In genomic region chr14:54676822-54677708, GRCh38 we compare ENCODE assay signal across 9 cellular contexts.
A peak's percentile ranks its signal among the peaks of the same experiment; 100 is the strongest.
DNase-seq lines count a peak whose midpoint lies in the region; ATAC-seq and TF ChIP-seq lines count a peak whose summit lies in the region.
"Had no signal": no experiment of that assay in that cellular context is flagged by ENCODE, and none has a peak within 500 bp of the region (broad histone marks: within the 10 kb centered on the region; RNA-seq: fewer than 3 reads in every experiment).

No MANE protein-coding gene starts in this region.

- no peaks in the 10 kb centered on the region for H3K27me3 ChIP-seq in brain microvascular endothelial cell (replicated peaks)

- in situ Hi-C loops in brain microvascular endothelial cell (cut with HindIII; ENCODE audit: low pct_ligation_motif_present, low sequenced_read_pairs), result no loop called here

- peak overlapping the region; percentile 48 for H3K27ac ChIP-seq in brain microvascular endothelial cell

- no peaks in the 10 kb centered on the region; the same call in 1 of the 2 replicates for H3K27me3 Mint-ChIP-seq in HFFc6 (ENCODE audit: insufficient read depth)

- H3K4me3 Mint-ChIP-seq in HFFc6, result peak overlapping the region; percentile 71
- H3K4me3 Mint-ChIP-seq: activated CD4-positive, alpha-beta T cell treated with anti-CD3 and anti-CD28 coated beads, Interleukin-2, amount 10 ng/mL, durations not matched to agents 24 days and 14 days had no signal

- DNase-seq in HFFc6 (peak; percentile 95), brain microvascular endothelial cell (peak; percentile 92), iPS-NIHi11 (ENCODE audit: low spot score) (peak; percentile 59), smooth muscle cell of the brain vasculature (ENCODE audit: low read depth, low spot score) (peak; percentile 62), NCI-H2029 (lab: John Stamatoyannopoulos, UW) (no peak)
- DNase-seq: activated CD4-positive, alpha-beta T cell treated with anti-CD3 and anti-CD28 coated beads, Interleukin-2, amount 10 ng/mL, durations not matched to agents 24 days and 14 days had no signal

- H3K9me3 Mint-ChIP-seq in HFFc6, result no peaks in the 10 kb centered on the region
- H3K9me3 Mint-ChIP-seq: activated CD4-positive, alpha-beta T cell treated with anti-CD3 and anti-CD28 coated beads, Interleukin-2, amount 10 ng/mL, durations not matched to agents 24 days and 14 days had no signal

- TF ChIP-seq CTCF in HFFc6 (IDR thresholded peaks at IDR 0.05) (no peak), brain microvascular endothelial cell (IDR thresholded peaks at IDR 0.05; ENCODE audit: low read depth, low read length, missing control alignments) (no peak)

- H3K4me3 ChIP-seq in brain microvascular endothelial cell (ENCODE audit: low read depth, low read length), result peak overlapping the region; percentile 12

- peaks cover 8% of the 10 kb centered on the region; the same call in 1 of the 2 replicates for H3K36me3 Mint-ChIP-seq in HFFc6 (ENCODE audit: low read depth)

- ATAC-seq in GM18867 (IDR thresholded peaks at IDR 0.05; ENCODE audit: unreplicated experiment) (no peak), HG03108 (IDR thresholded peaks at IDR 0.05; ENCODE audit: unreplicated experiment) (no peak), GM19351 (IDR thresholded peaks at IDR 0.05; ENCODE audit: unreplicated experiment) (no peak)

- H3K27ac Mint-ChIP-seq in HFFc6, result peak overlapping the region; percentile 81
- H3K27ac Mint-ChIP-seq: activated CD4-positive, alpha-beta T cell treated with anti-CD3 and anti-CD28 coated beads, Interleukin-2, amount 10 ng/mL, durations not matched to agents 24 days and 14 days had no signal

- H3K36me3 ChIP-seq in brain microvascular endothelial cell (replicated peaks), result no peaks in the 10 kb centered on the region

- peaks cover 95% of the 10 kb centered on the region for H3K4me1 Mint-ChIP-seq in HFFc6 (ENCODE audit: low read depth)
